Comparison of ENCODE assay signal across 2 cellular contexts in genomic region chr6:80021131-80021530, GRCh38.
TF ChIP-seq lines count a peak whose summit lies in the region.

No MANE protein-coding gene starts in this region.

TF ChIP-seq in HepG2, 621 proteins besides CTCF, POLR2A, EP300 and RAD21:
- 0 out of 2 replicates have a peak, but pooled peaks have one; percentile 25 for TF ChIP-seq THAP9 (CRISPR knock-in tag; IDR thresholded peaks at IDR 0.05; ENCODE audit: borderline replicate concordance)
- TF ChIP-seq ZNF33B (CRISPR knock-in tag; IDR thresholded peaks at IDR 0.05): no peak
- TF ChIP-seq DNMT1 (CRISPR knock-in tag; IDR thresholded peaks at IDR 0.05): no peak
- 0 out of 2 replicates have a peak, but pooled peaks have one; percentile 19 for TF ChIP-seq ZFX (CRISPR knock-in tag; IDR thresholded peaks at IDR 0.05; ENCODE audit: low read depth)
- no peak for TF ChIP-seq ZNF766 (CRISPR knock-in tag; IDR thresholded peaks at IDR 0.05; ENCODE audit: borderline replicate concordance)

TF ChIP-seq in K562, 482 proteins besides CTCF, POLR2A, EP300 and RAD21:
- TF ChIP-seq E2F6 (IDR thresholded peaks at IDR 0.05; ENCODE audit: borderline replicate concordance in 1 of 2, extremely low read depth in 1 of 2, insufficient read depth in 1 of 2, insufficient read length in 1 of 2, low read depth in 1 of 2, low read length in 1 of 2, poor library complexity in 1 of 2, severe bottlenecking in 1 of 2) (no peak), MYC (IDR thresholded peaks at IDR 0.05; ENCODE audit: low read depth, low read length) (no peak), MYC (CRISPR knock-in tag; IDR thresholded peaks at IDR 0.05; ENCODE audit: borderline replicate concordance, low read depth) (no peak), ILK (tag; IDR thresholded peaks at IDR 0.05; ENCODE audit: borderline replicate concordance, low read depth) (no peak)
- TF ChIP-seq, protein P1, sequence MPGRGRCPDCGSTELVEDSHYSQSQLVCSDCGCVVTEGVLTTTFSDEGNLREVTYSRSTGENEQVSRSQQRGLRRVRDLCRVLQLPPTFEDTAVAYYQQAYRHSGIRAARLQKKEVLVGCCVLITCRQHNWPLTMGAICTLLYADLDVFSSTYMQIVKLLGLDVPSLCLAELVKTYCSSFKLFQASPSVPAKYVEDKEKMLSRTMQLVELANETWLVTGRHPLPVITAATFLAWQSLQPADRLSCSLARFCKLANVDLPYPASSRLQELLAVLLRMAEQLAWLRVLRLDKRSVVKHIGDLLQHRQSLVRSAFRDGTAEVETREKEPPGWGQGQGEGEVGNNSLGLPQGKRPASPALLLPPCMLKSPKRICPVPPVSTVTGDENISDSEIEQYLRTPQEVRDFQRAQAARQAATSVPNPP (IDR thresholded peaks at IDR 0.05; ENCODE audit: borderline replicate concordance, insufficient read depth, insufficient read length): no peak
- TF ChIP-seq, protein P2, sequence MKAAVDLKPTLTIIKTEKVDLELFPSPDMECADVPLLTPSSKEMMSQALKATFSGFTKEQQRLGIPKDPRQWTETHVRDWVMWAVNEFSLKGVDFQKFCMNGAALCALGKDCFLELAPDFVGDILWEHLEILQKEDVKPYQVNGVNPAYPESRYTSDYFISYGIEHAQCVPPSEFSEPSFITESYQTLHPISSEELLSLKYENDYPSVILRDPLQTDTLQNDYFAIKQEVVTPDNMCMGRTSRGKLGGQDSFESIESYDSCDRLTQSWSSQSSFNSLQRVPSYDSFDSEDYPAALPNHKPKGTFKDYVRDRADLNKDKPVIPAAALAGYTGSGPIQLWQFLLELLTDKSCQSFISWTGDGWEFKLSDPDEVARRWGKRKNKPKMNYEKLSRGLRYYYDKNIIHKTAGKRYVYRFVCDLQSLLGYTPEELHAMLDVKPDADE (conservative IDR thresholded peaks at IDR 0.05; ENCODE audit: control insufficient read depth, low read depth, low read length): no peak
- TF ChIP-seq, protein P3, sequence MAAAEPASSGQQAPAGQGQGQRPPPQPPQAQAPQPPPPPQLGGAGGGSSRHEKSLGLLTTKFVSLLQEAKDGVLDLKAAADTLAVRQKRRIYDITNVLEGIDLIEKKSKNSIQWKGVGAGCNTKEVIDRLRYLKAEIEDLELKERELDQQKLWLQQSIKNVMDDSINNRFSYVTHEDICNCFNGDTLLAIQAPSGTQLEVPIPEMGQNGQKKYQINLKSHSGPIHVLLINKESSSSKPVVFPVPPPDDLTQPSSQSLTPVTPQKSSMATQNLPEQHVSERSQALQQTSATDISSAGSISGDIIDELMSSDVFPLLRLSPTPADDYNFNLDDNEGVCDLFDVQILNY (CRISPR knock-in tag; IDR thresholded peaks at IDR 0.05): no peak
TF ChIP-seq in K562: peak in this region for 0.
